In the genomic region with DNA sequence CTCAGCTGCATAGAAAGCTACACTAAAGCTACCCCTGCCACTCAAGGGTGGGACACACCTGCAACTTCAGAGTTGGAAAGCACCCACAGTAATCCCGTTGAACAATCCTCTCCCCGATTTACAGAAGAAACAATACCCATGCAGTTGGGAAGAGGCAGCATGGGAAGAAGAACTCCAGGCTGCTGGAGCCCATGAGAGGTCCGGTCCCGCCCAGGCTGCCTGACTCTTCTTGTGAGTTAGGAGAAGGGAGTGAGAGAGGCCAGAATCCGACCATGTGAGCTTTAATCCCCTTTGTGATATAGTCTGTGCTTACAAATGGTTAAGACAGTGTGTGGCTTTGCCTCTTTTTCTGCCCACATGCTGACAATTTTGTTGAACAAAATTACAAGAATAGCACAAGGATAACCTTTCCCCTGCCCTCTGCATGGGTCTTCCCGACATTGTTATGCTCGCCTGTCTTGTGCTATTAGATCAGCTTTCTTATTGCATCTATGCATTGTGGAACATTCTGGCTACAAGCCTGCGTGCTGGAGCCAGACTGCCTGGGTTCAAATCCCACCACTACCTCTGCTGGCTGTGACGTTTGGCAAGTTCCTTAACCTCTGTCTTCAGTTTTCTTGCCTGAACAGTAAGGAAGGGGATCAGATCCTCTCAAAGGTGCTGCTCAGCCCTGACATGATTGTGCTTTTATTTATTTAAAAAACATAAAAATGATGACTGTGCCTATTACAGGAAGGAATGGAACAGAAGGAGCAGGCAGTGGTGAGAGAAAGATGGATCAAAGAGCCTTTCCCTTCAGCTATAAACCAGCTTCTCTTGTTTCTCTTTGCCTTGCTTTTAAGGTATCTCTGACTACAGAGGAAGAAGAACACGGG, we compare ENCODE assay signal across 18 cellular contexts. TPM values are rescaled to one million over a fixed set of nuclear protein-coding genes. Genes with fewer than 3 reads are reported as not detected.
DNase-seq lines count a peak whose midpoint lies in the region; ATAC-seq, FAIRE-seq and TF ChIP-seq lines count a peak whose summit lies in the region.
"Had no signal": no experiment of that assay in that cellular context is flagged by ENCODE, and none has a peak within 500 bp of the region (broad histone marks: within the 10 kb centered on the region; RNA-seq: fewer than 3 reads in every experiment).

No MANE protein-coding gene starts in this region.

- H3K4me3 ChIP-seq in A549: no peak overlapping the region
- no peak overlapping the region for H3K4me3 ChIP-seq in astrocyte (ENCODE audit: insufficient read depth, low read depth, low read length)
- no peak overlapping the region for H3K4me3 ChIP-seq in sigmoid colon
- H3K4me3 ChIP-seq in psoas muscle: no peak overlapping the region
- H3K4me3 ChIP-seq in CD8-positive, alpha-beta T cell (ENCODE audit: low read depth, low read length): no peak overlapping the region
- H3K4me3 ChIP-seq: suprapubic skin had no signal

- no peaks in the 10 kb centered on the region for H3K9me3 ChIP-seq in A549
- no peaks in the 10 kb centered on the region for H3K9me3 ChIP-seq in astrocyte (ENCODE audit: insufficient read depth, low read depth, low read length)
- H3K9me3 ChIP-seq in sigmoid colon: no peaks in the 10 kb centered on the region
- H3K9me3 ChIP-seq in psoas muscle: no peaks in the 10 kb centered on the region
- H3K9me3 ChIP-seq in CD8-positive, alpha-beta T cell (ENCODE audit: low read length): no peaks in the 10 kb centered on the region
- H3K9me3 ChIP-seq: suprapubic skin had no signal

- no peak overlapping the region for H3K4me2 ChIP-seq in A549
- H3K4me2 ChIP-seq in astrocyte (ENCODE audit: low read length): no peak overlapping the region

- no peak overlapping the region for H3K4me3 Mint-ChIP-seq in astrocyte (ENCODE audit: unreplicated experiment)
- H3K4me3 Mint-ChIP-seq in CD8-positive, alpha-beta T cell: no peak overlapping the region
- H3K4me3 Mint-ChIP-seq: activated naive CD8-positive, alpha-beta T cell treated with anti-CD3 and anti-CD28 coated beads, Interleukin-2, amount 50 U/mL, for 24 hours; activated T-cell treated with anti-CD3 and anti-CD28 coated beads, Interleukin-2, amount 50 U/mL, for 72 hours had no signal

- H3K27ac ChIP-seq in A549 (peak overlapping the region in 1 of 2 experiments; percentile 15; a peak in 2 of 6 replicates), astrocyte (ENCODE audit: low read depth, low read length) (no peak overlapping the region), sigmoid colon (peak overlapping the region; percentile 65 to 85 (median 76)), psoas muscle (no peak overlapping the region)
- no peak overlapping the region for H3K27ac ChIP-seq in CD8-positive, alpha-beta T cell (ENCODE audit: low read depth, low read length)

- DNase-seq in A549 (ENCODE audit: low read depth in 1 of 2, low spot score in 1 of 2): no peak
- DNase-seq in astrocyte (ENCODE audit: low read depth): no peak
- DNase-seq in fibroblast of peridontal ligament (ENCODE audit: extremely low read depth): peak; percentile 76
- no peak for DNase-seq in sigmoid colon
- DNase-seq in activated naive CD4-positive, alpha-beta T cell treated with anti-CD3 and anti-CD28 coated beads, Interleukin-2, amount 50 U/mL, for 16 hours: no peak
- DNase-seq in NCI-H748 treated with DMSO at 0.1 percent for 48 hours (lab: John Stamatoyannopoulos, UW): no peak
- no peak for DNase-seq in psoas muscle
- no peak for DNase-seq in CD8-positive, alpha-beta T cell
- DNase-seq: activated CD4-positive, alpha-beta T cell treated with anti-CD3 and anti-CD28 coated beads, Interleukin-2, amount 50 U/mL, for 48 hours; activated naive CD8-positive, alpha-beta T cell treated with anti-CD3 and anti-CD28 coated beads, Interleukin-2, amount 50 U/mL, for 24 hours; activated T-cell treated with anti-CD3 and anti-CD28 coated beads, Interleukin-2, amount 50 U/mL, for 72 hours; cortex of kidney; Karpas-422; mammary epithelial cell; NCI-H1436 treated with DMSO at 0.1 percent for 48 hours had no signal

- WGBS in A549 (ENCODE audit: missing lambda C conversion rate): 59% methylated on average over 10 of the region's 10 CpGs
- WGBS in sigmoid colon, 2 donors: 68 to 80% methylated on average over 10 of the region's 10 CpGs
- WGBS in psoas muscle, 3 donors: 69 to 71% (median 71%) methylated on average over 10 of the region's 10 CpGs

- H3K9ac ChIP-seq in astrocyte (ENCODE audit: low read length): no peak overlapping the region

- ATAC-seq in A549 (no peak), psoas muscle (no peak)
- no peak for ATAC-seq in CD8-positive, alpha-beta T cell
- ATAC-seq: activated naive CD8-positive, alpha-beta T cell treated with anti-CD3 and anti-CD28 coated beads, Interleukin-2, amount 50 U/mL, for 24 hours; activated T-cell treated with anti-CD3 and anti-CD28 coated beads, Interleukin-2, amount 50 U/mL, for 72 hours had no signal

- no peaks in the 10 kb centered on the region for H3K9me3 Mint-ChIP-seq in astrocyte (ENCODE audit: unreplicated experiment)
- H3K9me3 Mint-ChIP-seq in CD8-positive, alpha-beta T cell: no peaks in the 10 kb centered on the region
- H3K9me3 Mint-ChIP-seq: activated naive CD8-positive, alpha-beta T cell treated with anti-CD3 and anti-CD28 coated beads, Interleukin-2, amount 50 U/mL, for 24 hours; activated T-cell treated with anti-CD3 and anti-CD28 coated beads, Interleukin-2, amount 50 U/mL, for 72 hours had no signal

- TF ChIP-seq POLR2A in A549 (IDR thresholded peaks at IDR 0.05; ENCODE audit: low read length): no peak
- no peak for TF ChIP-seq POLR2A in sigmoid colon (IDR thresholded peaks at IDR 0.05)

- CTCF ChIA-PET in A549 (lab: Yijun Ruan, JAX): interaction anchor here (0.6 to 5.1 kb wide), 8 partner anchors 11 to 251 kb away, joined by 3 to 42 read pairs (median 4); a partner anchor contains a TSS
- CTCF ChIA-PET in CD8-positive, alpha-beta T cell (lab: Charles Lee): interaction anchor here (0.8 to 6.9 kb wide), 8 partner anchors 13 to 468 kb away, joined by 3 to 175 read pairs (median 4); no protein-coding TSS in a partner anchor

- no peaks in the 10 kb centered on the region for H4K20me1 ChIP-seq in astrocyte (ENCODE audit: insufficient read depth, low read length)

- no peaks in the 10 kb centered on the region for H3K27me3 Mint-ChIP-seq in astrocyte (ENCODE audit: low read depth, unreplicated experiment)
- H3K27me3 Mint-ChIP-seq in CD8-positive, alpha-beta T cell (ENCODE audit: low read depth): no peaks in the 10 kb centered on the region
- H3K27me3 Mint-ChIP-seq: activated naive CD8-positive, alpha-beta T cell treated with anti-CD3 and anti-CD28 coated beads, Interleukin-2, amount 50 U/mL, for 24 hours had no signal

- TF ChIP-seq CTCF in A549 (IDR thresholded peaks at IDR 0.05) (no peak), astrocyte (IDR thresholded peaks at IDR 0.05; ENCODE audit: insufficient read depth, low read depth, low read length) (no peak), sigmoid colon (IDR thresholded peaks at IDR 0.05) (no peak), psoas muscle (IDR thresholded peaks at IDR 0.05) (no peak)
- no peak for TF ChIP-seq CTCF in CD8-positive, alpha-beta T cell (IDR thresholded peaks at IDR 0.05)

- H3K79me2 ChIP-seq in astrocyte (ENCODE audit: insufficient read depth, low read length): no peaks in the 10 kb centered on the region

- H3K36me3 Mint-ChIP-seq in astrocyte (ENCODE audit: low read depth, unreplicated experiment): no peaks in the 10 kb centered on the region
- no peaks in the 10 kb centered on the region for H3K36me3 Mint-ChIP-seq in CD8-positive, alpha-beta T cell

- POLR2A ChIA-PET in A549 (lab: Yijun Ruan, JAX): no interaction called here
- POLR2A ChIA-PET in CD8-positive, alpha-beta T cell (lab: Charles Lee): interaction anchor here (1.2 kb wide), 1 partner anchor 69 kb away, joined by 8 read pairs; no protein-coding TSS in a partner anchor

- TF ChIP-seq EP300 in A549 (IDR thresholded peaks at IDR 0.05) (no peak), sigmoid colon (IDR thresholded peaks at IDR 0.05) (no peak)

- intact Hi-C loops in sigmoid colon (cut with DNase I): no loop called here
- intact Hi-C loops in psoas muscle (cut with DNase I): loop anchor here (5.0 to 10.0 kb wide), 2 partner anchors 68 to 70 kb away; no protein-coding TSS in a partner anchor
- intact Hi-C loops in CD8-positive, alpha-beta T cell (cut with DNase I, micrococcal nuclease): loop anchor here in 1 of 2 experiments (5.0 kb wide), 1 partner anchor 250 kb away; no protein-coding TSS in a partner anchor

- H3K4me1 Mint-ChIP-seq in astrocyte (ENCODE audit: low read depth, unreplicated experiment): peaks cover 31% of the 10 kb centered on the region
- H3K4me1 Mint-ChIP-seq in CD8-positive, alpha-beta T cell (ENCODE audit: low read depth): no peaks in the 10 kb centered on the region
- H3K4me1 Mint-ChIP-seq: activated naive CD8-positive, alpha-beta T cell treated with anti-CD3 and anti-CD28 coated beads, Interleukin-2, amount 50 U/mL, for 24 hours had no signal

- H3K27me3 ChIP-seq in astrocyte (ENCODE audit: insufficient read depth, low read length) (no peaks in the 10 kb centered on the region), sigmoid colon (no peaks in the 10 kb centered on the region), psoas muscle (ENCODE audit: insufficient read depth in 3 of 3, low read length in 2 of 3) (no peaks in the 10 kb centered on the region)
- H3K27me3 ChIP-seq in CD8-positive, alpha-beta T cell (ENCODE audit: insufficient read depth, low read length): no peaks in the 10 kb centered on the region
- H3K27me3 ChIP-seq: suprapubic skin had no signal

- H3K36me3 ChIP-seq in astrocyte (ENCODE audit: insufficient read depth, low read length) (no peaks in the 10 kb centered on the region), sigmoid colon (no peaks in the 10 kb centered on the region), psoas muscle (ENCODE audit: insufficient read depth in 1 of 2, low read depth in 1 of 2) (no peaks in the 10 kb centered on the region)
- no peaks in the 10 kb centered on the region for H3K36me3 ChIP-seq in CD8-positive, alpha-beta T cell (ENCODE audit: insufficient read depth, low read length)
- H3K36me3 ChIP-seq: suprapubic skin had no signal

- FAIRE-seq in A549 (lab: Jason Lieb, UNC) (no peak), astrocyte (lab: Jason Lieb, UNC) (no peak)
- FAIRE-seq: GM18507, TTC549 had no signal

- H2AFZ ChIP-seq in astrocyte (ENCODE audit: low read depth, low read length): no peak overlapping the region

- peaks cover 14% of the 10 kb centered on the region for H3K4me1 ChIP-seq in A549
- peaks cover 17% of the 10 kb centered on the region for H3K4me1 ChIP-seq in astrocyte (ENCODE audit: insufficient read depth, low read length)
- peaks cover 0 to 33% (median 25%) of the 10 kb centered on the region in 4 donors for H3K4me1 ChIP-seq in sigmoid colon
- no peaks in the 10 kb centered on the region for H3K4me1 ChIP-seq in psoas muscle
- H3K4me1 ChIP-seq in CD8-positive, alpha-beta T cell (ENCODE audit: insufficient read depth, low read length): no peaks in the 10 kb centered on the region

- no peak for TF ChIP-seq RAD21 in A549 (conservative IDR thresholded peaks at IDR 0.05 in 1 of 2, IDR thresholded peaks at IDR 0.05 in 1 of 2)

- H3K27ac Mint-ChIP-seq in astrocyte (ENCODE audit: unreplicated experiment): peak overlapping the region; percentile 79
- H3K27ac Mint-ChIP-seq in CD8-positive, alpha-beta T cell: no peak overlapping the region
- H3K27ac Mint-ChIP-seq: activated naive CD8-positive, alpha-beta T cell treated with anti-CD3 and anti-CD28 coated beads, Interleukin-2, amount 50 U/mL, for 24 hours; activated T-cell treated with anti-CD3 and anti-CD28 coated beads, Interleukin-2, amount 50 U/mL, for 72 hours had no signal

RNA-seq across cellular contexts. Expression of a gene that starts 56.0 kb away (rescaled TPM):
- polyA plus RNA-seq in A549 (2011; rRNA removed): 21.2 and 28.3 TPM in 2 replicates
- 9.4 and 10.4 TPM in 2 replicates for polyA plus RNA-seq in A549 (2012; cell fraction: cytosol; rRNA removed)
- polyA plus RNA-seq in A549 (2012; cell fraction: nucleus; rRNA removed): 1.8 and 3.2 TPM in 2 replicates
- polyA plus RNA-seq in A549 (2017; fragmentation: RNase III; extraction: RNeasy Plus Mini Kit Qiagen cat#74134 plus additional on column Dnase treatment): 16.3 to 19.4 TPM (median 18.7 TPM) in 3 replicates
- 6.0 and 7.3 TPM in 2 replicates for polyA minus RNA-seq in A549 (2011; rRNA and poly(A)+ RNA removed)
- total RNA-seq in astrocyte: 37.3 and 37.4 TPM in 2 replicates
- total RNA-seq in sigmoid colon: 10 to 100 TPM; 14.8 to 22.8 (median 19.0) TPM
- polyA plus RNA-seq in sigmoid colon: 10 to 100 TPM in 1 of 3 donors, 1 to 10 TPM in 2; 9.0 to 10.5 (median 9.7) TPM
- total RNA-seq in psoas muscle: 10 to 100 TPM; 10.1 to 14.9 (median 12.4) TPM
- 10 to 100 TPM; 25.3 to 55.7 (median 54.4) TPM for polyA plus RNA-seq in psoas muscle
- 10 to 100 TPM; 30.3 to 31.4 TPM for total RNA-seq in CD8-positive, alpha-beta T cell

Comparison
In these comparisons a context has a peak if more than half of its experiments do, and no peak if none do; other contexts are left out.
1. H3K27ac ChIP-seq: peak in sigmoid colon (4 of 4); none in astrocyte (single experiment), psoas muscle (single experiment) and CD8-positive, alpha-beta T cell (single experiment).